1 cellular context compared by ENCODE assay signal in the genomic region with DNA sequence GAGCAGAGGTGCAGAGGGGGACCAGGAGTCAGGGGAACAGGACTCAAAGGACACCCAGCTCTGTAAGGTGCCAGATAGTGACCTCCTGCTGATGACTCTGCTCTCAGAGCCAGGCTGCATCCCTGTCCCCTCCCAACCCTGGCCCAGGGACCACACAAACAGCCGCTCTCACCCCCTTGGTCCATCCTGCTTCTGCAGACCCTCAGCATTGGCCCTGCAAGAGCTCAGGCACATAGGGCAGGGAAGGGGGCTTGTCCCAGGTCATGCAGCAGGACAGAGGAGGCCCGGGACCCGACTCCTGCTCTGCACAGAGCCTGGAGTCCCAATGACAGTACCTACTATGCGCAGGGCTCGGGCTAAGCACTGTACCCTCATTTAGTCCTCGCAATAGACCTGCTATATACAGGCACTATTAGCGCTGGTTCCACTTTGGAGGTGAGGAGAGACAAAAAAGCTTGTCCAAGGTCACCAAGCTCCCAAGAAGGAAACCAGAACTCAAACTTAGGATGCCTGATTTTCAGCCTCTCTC.
TF ChIP-seq lines count a peak whose summit lies in the region.

No MANE protein-coding gene starts in this region.

TF ChIP-seq in endothelial cell of umbilical vein, 7 proteins besides CTCF, POLR2A, EP300 and RAD21:
- TF ChIP-seq POLR2AphosphoS5 (IDR thresholded peaks at IDR 0.05; ENCODE audit: insufficient read depth, low read depth, low read length) (no peak), FOS (IDR thresholded peaks at IDR 0.05; ENCODE audit: borderline replicate concordance, insufficient read depth, low read length) (no peak), GATA2 (IDR thresholded peaks at IDR 0.05; ENCODE audit: insufficient read depth, insufficient read length, low read depth, low read length) (no peak), MYC (IDR thresholded peaks at IDR 0.05; ENCODE audit: low read depth, low read length) (no peak), EZH2 (IDR thresholded peaks at IDR 0.05; ENCODE audit: borderline replicate concordance, low read depth, low read length, severe bottlenecking) (no peak)
- TF ChIP-seq, protein P1, sequence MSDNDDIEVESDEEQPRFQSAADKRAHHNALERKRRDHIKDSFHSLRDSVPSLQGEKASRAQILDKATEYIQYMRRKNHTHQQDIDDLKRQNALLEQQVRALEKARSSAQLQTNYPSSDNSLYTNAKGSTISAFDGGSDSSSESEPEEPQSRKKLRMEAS (IDR thresholded peaks at IDR 0.05; ENCODE audit: insufficient read depth, insufficient read length) = no peak
